Comparison of ENCODE assay signal across 1 cellular context in the genomic region with DNA sequence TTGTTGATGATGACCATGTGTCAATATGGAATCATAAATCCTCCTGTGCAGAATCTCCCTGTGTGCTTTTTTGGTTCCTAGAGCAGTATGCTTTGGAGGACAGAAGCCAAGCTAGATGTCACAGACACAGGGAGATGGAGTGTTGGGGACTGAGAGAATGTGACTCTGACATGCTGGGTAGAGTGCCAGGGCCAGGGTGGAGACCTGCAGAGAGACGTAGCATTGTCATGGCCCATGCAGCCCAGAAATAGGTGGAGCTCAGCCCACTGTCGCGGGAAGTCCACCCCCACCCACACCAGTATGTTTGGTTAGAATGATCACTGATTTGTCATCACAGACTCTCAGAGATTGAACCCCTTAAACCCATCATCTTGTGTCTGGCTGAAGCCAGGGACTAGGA.
TF ChIP-seq lines count a peak whose summit lies in the region.

No MANE protein-coding gene starts in this region.

TF ChIP-seq in HepG2, 621 proteins besides CTCF, POLR2A, EP300 and RAD21:
- TF ChIP-seq ZNF234 (CRISPR knock-in tag; conservative IDR thresholded peaks at IDR 0.05) = no peak
